ENCODE assay signal across 1 cellular context in the genomic region with DNA sequence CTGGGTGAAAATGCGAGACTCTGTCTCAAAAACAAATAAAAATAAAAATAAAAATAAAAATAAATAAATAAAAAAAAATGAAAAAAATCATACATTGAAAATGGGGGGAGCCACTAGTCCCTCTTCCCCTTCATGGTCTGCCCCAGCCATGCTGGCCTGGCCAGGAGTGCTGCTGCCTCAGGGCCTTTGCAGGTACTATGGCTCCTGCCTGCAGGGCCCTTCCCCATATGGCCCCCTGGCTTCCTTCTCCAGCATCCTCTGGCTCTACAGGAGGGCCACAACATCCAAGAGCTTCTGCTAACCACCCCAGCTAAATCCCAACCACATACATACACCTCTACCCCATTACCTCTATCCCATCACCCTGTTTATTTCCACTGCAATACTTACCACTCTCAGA.
TF ChIP-seq lines count a peak whose summit lies in the region.

No MANE protein-coding gene starts in this region.

TF ChIP-seq in H1, 55 proteins besides CTCF, POLR2A, EP300 and RAD21:
- TF ChIP-seq KDM1A (IDR thresholded peaks at IDR 0.05; ENCODE audit: borderline replicate concordance, low read length): 0 out of 2 replicates have a peak, but pooled peaks have one; percentile 30
- no peak for TF ChIP-seq JUN (IDR thresholded peaks at IDR 0.05; ENCODE audit: low read depth, low read length)
